Comparison of ENCODE assay signal across 1 cellular context in genomic region chr12:46557539-46558373, GRCh38.
TF ChIP-seq lines count a peak whose summit lies in the region.

No MANE protein-coding gene starts in this region.

TF ChIP-seq in K562, 482 proteins besides CTCF, POLR2A, EP300 and RAD21 (continued from another document and continues in another):
- TF ChIP-seq CEBPZ (IDR thresholded peaks at IDR 0.05; ENCODE audit: borderline replicate concordance, low read depth, low read length) (no peak), SP2 (IDR thresholded peaks at IDR 0.05; ENCODE audit: extremely low read depth, low read depth, low read length, poor library complexity, severe bottlenecking) (no peak), SMAD1 (IDR thresholded peaks at IDR 0.05; ENCODE audit: low read depth, low read length, partially characterized antibody) (no peak), MCM2 (IDR thresholded peaks at IDR 0.05; ENCODE audit: low read depth) (no peak), CEBPB (tag; IDR thresholded peaks at IDR 0.05) (peak; percentile 91), PYGO2 (tag; IDR thresholded peaks at IDR 0.05) (no peak), RBM25 (IDR thresholded peaks at IDR 0.05; ENCODE audit: low read depth, low read length, severe bottlenecking) (no peak), TRIM25 (IDR thresholded peaks at IDR 0.05; ENCODE audit: borderline replicate concordance) (no peak), SMARCC2 (IDR thresholded peaks at IDR 0.05; ENCODE audit: low read depth) (peak; percentile 62; the same call in 1 of the 2 replicates), BRCA1 (IDR thresholded peaks at IDR 0.05) (no peak), BRCA1 (CRISPR knock-in tag; IDR thresholded peaks at IDR 0.05) (no peak), HMGN3 (IDR thresholded peaks at IDR 0.05; ENCODE audit: borderline replicate concordance, extremely low read depth, insufficient read length, low read depth, low read length) (no peak), ZNF589 (CRISPR knock-in tag; IDR thresholded peaks at IDR 0.05; ENCODE audit: low read depth) (peak; percentile 19; the same call in 1 of the 2 replicates), ARID3A (IDR thresholded peaks at IDR 0.05; ENCODE audit: borderline replicate concordance, low read depth, low read length) (no peak), SIX5 (IDR thresholded peaks at IDR 0.05; ENCODE audit: borderline replicate concordance in 1 of 2, insufficient read depth in 1 of 2, low read depth in 1 of 2, low read length in 2 of 2) (no peak), XRCC4 (IDR thresholded peaks at IDR 0.05; ENCODE audit: extremely low read depth, insufficient read depth, insufficient read length) (no peak), PREB (CRISPR knock-in tag; IDR thresholded peaks at IDR 0.05) (no peak), RBBP5 (IDR thresholded peaks at IDR 0.05; ENCODE audit: borderline replicate concordance, insufficient read depth, low read length, poor library complexity, severe bottlenecking) (no peak), NR4A1 (CRISPR knock-in tag; IDR thresholded peaks at IDR 0.05) (no peak), NR4A1 (tag; IDR thresholded peaks at IDR 0.05) (peak; percentile 82; the same call in 1 of the 2 replicates), TSHZ1 (CRISPR knock-in tag; IDR thresholded peaks at IDR 0.05) (peak; percentile 13; the same call in 1 of the 2 replicates), ZNF197 (CRISPR knock-in tag; IDR thresholded peaks at IDR 0.05; ENCODE audit: low read depth) (no peak), ZBTB26 (CRISPR knock-in tag; IDR thresholded peaks at IDR 0.05) (0 out of 2 replicates have a peak, but pooled peaks have one; percentile 46), ZBTB49 (CRISPR knock-in tag; IDR thresholded peaks at IDR 0.05; ENCODE audit: borderline replicate concordance) (no peak), C11orf30 (IDR thresholded peaks at IDR 0.05; ENCODE audit: low read depth) (no peak), PPARD (CRISPR knock-in tag; IDR thresholded peaks at IDR 0.05) (no peak), ZNF766 (CRISPR knock-in tag; conservative IDR thresholded peaks at IDR 0.05) (no peak; the same call in 1 of the 2 replicates), HEY1 (CRISPR knock-in tag; IDR thresholded peaks at IDR 0.05; ENCODE audit: borderline replicate concordance) (no peak), DNMT1 (IDR thresholded peaks at IDR 0.05) (no peak), CHCHD3 (CRISPR knock-in tag; IDR thresholded peaks at IDR 0.05) (no peak), JUND (IDR thresholded peaks at IDR 0.05; ENCODE audit: borderline replicate concordance, low read depth, low read length) (peak; percentile 92), JUND (tag; IDR thresholded peaks at IDR 0.05; ENCODE audit: borderline replicate concordance, low read depth, low read length) (peak; percentile 68; the same call in 1 of the 3 replicates), RERE (CRISPR knock-in tag; IDR thresholded peaks at IDR 0.05; ENCODE audit: borderline replicate concordance) (no peak), KLF16 (IDR thresholded peaks at IDR 0.05) (no peak), ZNF41 (CRISPR knock-in tag; conservative IDR thresholded peaks at IDR 0.05) (no peak; the same call in 1 of the 2 replicates), ELK1 (CRISPR knock-in tag; IDR thresholded peaks at IDR 0.05) (no peak), RAD51 (IDR thresholded peaks at IDR 0.05; ENCODE audit: borderline replicate concordance, low read depth) (no peak)
